15 cellular contexts compared by ENCODE assay signal in genomic region chr15:44836094-44836493, GRCh38.
"Had no signal": no experiment of that assay in that cellular context is flagged by ENCODE, and none has a peak within 500 bp of the region (broad histone marks: within the 10 kb centered on the region; RNA-seq: fewer than 3 reads in every experiment).

No MANE protein-coding gene starts in this region.

- H3K4me3 ChIP-seq: left ventricle myocardium inferior, prostate gland, sigmoid colon, suprapubic skin, upper lobe of right lung had no signal

- H3K9me3 ChIP-seq: left ventricle myocardium inferior, prostate gland, sigmoid colon, suprapubic skin, upper lobe of right lung had no signal

- H3K27me3 ChIP-seq: sigmoid colon, suprapubic skin, upper lobe of right lung had no signal

- H3K27ac ChIP-seq: epithelial cell of prostate, left ventricle myocardium inferior, prostate gland, sigmoid colon, suprapubic skin, upper lobe of right lung had no signal

- H3K36me3 ChIP-seq: left ventricle myocardium inferior, prostate gland, sigmoid colon, suprapubic skin, upper lobe of right lung had no signal

- H3K4me1 ChIP-seq: left ventricle myocardium inferior, prostate gland, sigmoid colon had no signal

- DNase-seq: activated CD8-positive, alpha-beta T cell treated with anti-CD3 and anti-CD28 coated beads for 36 hours; activated naive CD4-positive, alpha-beta T cell treated with anti-CD3 and anti-CD28 coated beads for 36 hours; effector memory CD8-positive, alpha-beta T cell; glutamatergic neuron; left ventricle myocardium inferior; mesenchymal stem cell; occipital lobe; sigmoid colon; stimulated activated CD4-positive, alpha-beta T cell treated with anti-CD3 and anti-CD28 coated beads, Interleukin-4, amount 100 ng/mL, for 1 hour; stimulated activated CD8-positive, alpha-beta memory T cell treated with anti-CD3 and anti-CD28 coated beads, Interleukin-4, amount 100 ng/mL, for 48 hours; stimulated activated naive CD8-positive, alpha-beta T cell treated with anti-CD3 and anti-CD28 coated beads, Interleukin-15, Interleukin-2, amounts not matched to agents 100 U/mL and 50 U/mL, for 24 hours; upper lobe of right lung had no signal

- ATAC-seq: activated CD8-positive, alpha-beta T cell treated with anti-CD3 and anti-CD28 coated beads for 36 hours; effector memory CD8-positive, alpha-beta T cell; stimulated activated naive CD8-positive, alpha-beta T cell treated with anti-CD3 and anti-CD28 coated beads, Interleukin-15, Interleukin-2, amounts not matched to agents 100 U/mL and 50 U/mL, for 24 hours; upper lobe of right lung had no signal
